Comparison of ENCODE assay signal across 23 cellular contexts in genomic region chr2:235418918-235419317, GRCh38.
"Had no signal": no experiment of that assay in that cellular context is flagged by ENCODE, and none has a peak within 500 bp of the region (broad histone marks: within the 10 kb centered on the region; RNA-seq: fewer than 3 reads in every experiment).

No MANE protein-coding gene starts in this region.

- H3K4me3 ChIP-seq: ascending aorta, esophagus muscularis mucosa, gastrocnemius medialis, right atrium auricular region, testis had no signal

- H3K27ac ChIP-seq: ascending aorta, esophagus muscularis mucosa, gastrocnemius medialis, right atrium auricular region, testis had no signal

- DNase-seq: activated CD4-positive, alpha-beta memory T cell treated with anti-CD3 and anti-CD28 coated beads, Interleukin-2, amount 10 ng/mL, durations not matched to agents 7 days and 5 days; activated CD4-positive, alpha-beta T cell treated with anti-CD3 and anti-CD28 coated beads for 1 hour; activated CD4-positive, alpha-beta T cell treated with anti-CD3 and anti-CD28 coated beads, Interleukin-2, amount 10 ng/mL, durations not matched to agents 7 days and 5 days; activated CD8-positive, alpha-beta memory T cell treated with anti-CD3 and anti-CD28 coated beads, Interleukin-2, amount 50 U/mL, for 48 hours; activated gamma-delta T cell; activated naive CD4-positive, alpha-beta T cell treated with anti-CD3 and anti-CD28 coated beads, Interleukin-2, amount 10 ng/mL, durations not matched to agents 7 days and 5 days; activated naive CD8-positive, alpha-beta T cell treated with anti-CD3 and anti-CD28 coated beads, Interleukin-2, amount 10 ng/mL, durations not matched to agents 7 days and 5 days; activated T-cell treated with anti-CD3 and anti-CD28 coated beads, Interleukin-2, amount 50 U/mL, for 24 hours; central memory CD4-positive, alpha-beta T cell; dermis blood vessel endothelial cell; effector CD4-positive, alpha-beta T cell; gastrocnemius medialis; glutamatergic neuron; left colon; naive thymus-derived CD4-positive, alpha-beta T cell; stimulated activated CD4-positive, alpha-beta T cell treated with anti-CD3 and anti-CD28 coated beads, Interleukin-2, amount 100 ng/mL, for 48 hours; stimulated activated naive CD4-positive, alpha-beta T cell treated with Interleukin-2 at 50 U/mL for 16 hours; T-helper 2 cell; testis; trophoblast cell had no signal

- H3K36me3 ChIP-seq: ascending aorta, esophagus muscularis mucosa, gastrocnemius medialis, right atrium auricular region had no signal

- H3K27me3 ChIP-seq: ascending aorta, gastrocnemius medialis, right atrium auricular region, testis had no signal

- H3K9me3 ChIP-seq: esophagus muscularis mucosa, gastrocnemius medialis, testis had no signal

- H3K4me1 ChIP-seq: ascending aorta, gastrocnemius medialis, testis had no signal
